8 cellular contexts compared by ENCODE assay signal in genomic region chr9:127968717-127969383, GRCh38. TPM values are rescaled to one million over a fixed set of nuclear protein-coding genes. Genes with fewer than 3 reads are reported as not detected.
DNase-seq lines count a peak whose midpoint lies in the region; ATAC-seq and TF ChIP-seq lines count a peak whose summit lies in the region.

No MANE protein-coding gene starts in this region.

- 0 to 60% methylated on average over 1 to 2 of the region's 10 CpGs for WGBS in gastroesophageal sphincter (ENCODE audit: low coverage in 1 of 2), 2 donors

- no peak for TF ChIP-seq POLR2A in gastroesophageal sphincter (IDR thresholded peaks at IDR 0.05)

- peak overlapping the region; percentile 88 for H3K27ac Mint-ChIP-seq in activated CD4-positive, alpha-beta memory T cell treated with anti-CD3 and anti-CD28 coated beads for 36 hours

- ATAC-seq in gastroesophageal sphincter, result peak; percentile 46
- ATAC-seq in HG02870 (IDR thresholded peaks at IDR 0.05; ENCODE audit: unreplicated experiment), result no peak

- TF ChIP-seq CTCF in gastroesophageal sphincter (IDR thresholded peaks at IDR 0.05), result no peak

- no peaks in the 10 kb centered on the region for H3K27me3 Mint-ChIP-seq in activated CD4-positive, alpha-beta memory T cell treated with anti-CD3 and anti-CD28 coated beads for 36 hours

- intact Hi-C loops in activated CD4-positive, alpha-beta memory T cell treated with anti-CD3 and anti-CD28 coated beads for 36 hours (cut with micrococcal nuclease), result no loop called here

- H3K9me3 Mint-ChIP-seq in activated CD4-positive, alpha-beta memory T cell treated with anti-CD3 and anti-CD28 coated beads for 36 hours, result no peaks in the 10 kb centered on the region

- no peak for TF ChIP-seq EP300 in gastroesophageal sphincter (IDR thresholded peaks at IDR 0.05)

- no peaks in the 10 kb centered on the region for H3K36me3 Mint-ChIP-seq in activated CD4-positive, alpha-beta memory T cell treated with anti-CD3 and anti-CD28 coated beads for 36 hours

- CTCF ChIA-PET in activated CD4-positive, alpha-beta memory T cell treated with anti-CD3 and anti-CD28 coated beads for 36 hours (lab: Charles Lee), result interaction anchor here (0.7 to 2.5 kb wide), 2 partner anchors 13 to 65 kb away, joined by 3 to 8 read pairs; no protein-coding TSS in a partner anchor

- H3K4me3 ChIP-seq in gastroesophageal sphincter, result no peak overlapping the region
- peak overlapping the region; percentile 34 for H3K4me3 ChIP-seq in rectal smooth muscle tissue (ENCODE audit: low read length)

- H3K4me3 Mint-ChIP-seq in activated CD4-positive, alpha-beta memory T cell treated with anti-CD3 and anti-CD28 coated beads for 36 hours, result peak overlapping the region; percentile 62

- no peaks in the 10 kb centered on the region for H3K9me3 ChIP-seq in gastroesophageal sphincter

- DNase-seq in activated CD8-positive, alpha-beta memory T cell treated with anti-CD3 and anti-CD28 coated beads for 24 hours, result peak; percentile 63
- no peak for DNase-seq in activated CD8-positive, alpha-beta memory T cell treated with anti-CD3 and anti-CD28 coated beads, Interleukin-2, amount 50 U/mL, for 4 hours
- no peak for DNase-seq in activated CD4-positive, alpha-beta memory T cell treated with anti-CD3 and anti-CD28 coated beads for 36 hours
- DNase-seq in activated CD4-positive, alpha-beta T cell treated with anti-CD3 and anti-CD28 coated beads for 4 hours, result no peak
- DNase-seq in NAMALWA (ENCODE audit: low spot score), result no peak

- H3K9ac ChIP-seq in rectal smooth muscle tissue (ENCODE audit: low read length), result peak overlapping the region; percentile 12

- H3K4me1 ChIP-seq in gastroesophageal sphincter (peaks cover 28 to 100% (median 84%) of the 10 kb centered on the region in 3 donors), rectal smooth muscle tissue (ENCODE audit: control insufficient read depth, insufficient read depth, low read length) (peaks cover 92% of the 10 kb centered on the region)

- peaks cover 95% of the 10 kb centered on the region for H3K4me1 Mint-ChIP-seq in activated CD4-positive, alpha-beta memory T cell treated with anti-CD3 and anti-CD28 coated beads for 36 hours (ENCODE audit: low read depth)

- H3K27me3 ChIP-seq in gastroesophageal sphincter (no peaks in the 10 kb centered on the region), rectal smooth muscle tissue (ENCODE audit: control insufficient read depth, insufficient read depth, low read length) (no peaks in the 10 kb centered on the region)

- H3K27ac ChIP-seq in gastroesophageal sphincter (peak overlapping the region; percentile 73 to 92 (median 90)), rectal smooth muscle tissue (ENCODE audit: low read depth, low read length) (peak overlapping the region; percentile 98)

- POLR2A ChIA-PET in activated CD4-positive, alpha-beta memory T cell treated with anti-CD3 and anti-CD28 coated beads for 36 hours (lab: Charles Lee), result no interaction called here

- no peaks in the 10 kb centered on the region for H3K36me3 ChIP-seq in gastroesophageal sphincter
- H3K36me3 ChIP-seq in rectal smooth muscle tissue (ENCODE audit: control insufficient read depth, insufficient read depth, low read length), result no peaks in the 10 kb centered on the region

RNA-seq across cellular contexts. Expression of gene EEIG1, which starts 11.9 kb away (rescaled TPM):
- 10 to 100 TPM; 50.7 to 58.0 TPM for total RNA-seq in activated CD4-positive, alpha-beta memory T cell treated with anti-CD3 and anti-CD28 coated beads for 36 hours
- 10 to 100 TPM in 3 of 4 donors, 1 to 10 TPM in 1; 7.0 to 22.0 (median 16.3) TPM for total RNA-seq in gastroesophageal sphincter

RNA-seq across cellular contexts. Expression of gene DPM2, which starts 31.2 kb away (rescaled TPM):
- total RNA-seq in activated CD4-positive, alpha-beta memory T cell treated with anti-CD3 and anti-CD28 coated beads for 36 hours, result 10 to 100 TPM; 41.5 to 42.0 TPM
- 10 to 100 TPM in 2 of 4 donors, 1 to 10 TPM in 2; 8.9 to 15.0 (median 11.2) TPM for total RNA-seq in gastroesophageal sphincter

RNA-seq across cellular contexts. Expression of gene PIP5KL1, which starts 38.3 kb away (rescaled TPM):
- 1 to 10 TPM in 1 of 2 experiments, under 1 TPM in 1; 0.94 to 2.9 TPM for total RNA-seq in activated CD4-positive, alpha-beta memory T cell treated with anti-CD3 and anti-CD28 coated beads for 36 hours
- total RNA-seq in gastroesophageal sphincter, result 1 to 10 TPM in 2 of 4 donors, under 1 TPM in 1, not detected in 1; 0.66 to 3.4 (median 3.1) TPM

RNA-seq across cellular contexts. Expression of gene ST6GALNAC4, which starts 52.0 kb away (rescaled TPM):
- 10 to 100 TPM; 21.2 to 23.5 TPM for total RNA-seq in activated CD4-positive, alpha-beta memory T cell treated with anti-CD3 and anti-CD28 coated beads for 36 hours
- total RNA-seq in gastroesophageal sphincter, result 10 to 100 TPM; 25.2 to 49.7 (median 31.7) TPM
